In genomic region chr3:183907911-183908331, GRCh38 we compare ENCODE assay signal across 11 cellular contexts.
"Had no signal": no experiment of that assay in that cellular context is flagged by ENCODE, and none has a peak within 500 bp of the region (broad histone marks: within the 10 kb centered on the region; RNA-seq: fewer than 3 reads in every experiment).

No MANE protein-coding gene starts in this region.

- H3K9me3 Mint-ChIP-seq: activated naive CD4-positive, alpha-beta T cell treated with anti-CD3 and anti-CD28 coated beads, Interleukin-2, amount 10 ng/mL, durations not matched to agents 7 days and 5 days; activated T-helper 2 cell treated with anti-CD3 and anti-CD28 coated beads, Interferon-gamma antibody, Interleukin-2, Interleukin-4, amounts not matched to agents 10 μg/mL and 5 μg/mL and 100 μg/mL, durations not matched to agents 14 hours and 24 hours and 36 hours; dendritic cell treated with granulocyte-macrophage colony-stimulating factor and Interleukin-4, amounts not matched to agents 40 ng/mL and 50 ng/mL, for 4 days; natural killer cell; stimulated activated memory B cell treated with anti-CD40 and anti-IgM and Interleukin-4, amounts not matched to agents 10 μg/mL and 1 μg/mL and 100 μg/mL, for 72 hours had no signal

- H3K4me3 Mint-ChIP-seq: activated naive CD4-positive, alpha-beta T cell treated with anti-CD3 and anti-CD28 coated beads, Interleukin-2, amount 10 ng/mL, durations not matched to agents 7 days and 5 days; dendritic cell treated with granulocyte-macrophage colony-stimulating factor and Interleukin-4, amounts not matched to agents 40 ng/mL and 50 ng/mL, for 4 days; natural killer cell; stimulated activated memory B cell treated with anti-CD40 and anti-IgM and Interleukin-4, amounts not matched to agents 10 μg/mL and 1 μg/mL and 100 μg/mL, for 72 hours had no signal

- ATAC-seq: natural killer cell; stimulated activated memory B cell treated with anti-CD40 and anti-IgM and Interleukin-4, amounts not matched to agents 10 μg/mL and 1 μg/mL and 100 μg/mL, for 72 hours had no signal

- H3K4me1 Mint-ChIP-seq: activated naive CD4-positive, alpha-beta T cell treated with anti-CD3 and anti-CD28 coated beads, Interleukin-2, amount 10 ng/mL, durations not matched to agents 7 days and 5 days; natural killer cell; stimulated activated memory B cell treated with anti-CD40 and anti-IgM and Interleukin-4, amounts not matched to agents 10 μg/mL and 1 μg/mL and 100 μg/mL, for 72 hours had no signal

- DNase-seq: activated CD4-positive, alpha-beta T cell treated with anti-CD3 and anti-CD28 coated beads for 1 hour; activated CD4-positive, alpha-beta T cell treated with anti-CD3 and anti-CD28 coated beads, Interleukin-2, amount 50 U/mL, for 48 hours; activated naive CD4-positive, alpha-beta T cell treated with anti-CD3 and anti-CD28 coated beads, Interleukin-2, amount 10 ng/mL, durations not matched to agents 7 days and 5 days; effector memory CD4-positive, alpha-beta T cell; mesendoderm; natural killer cell; retina; stimulated activated CD4-positive, alpha-beta T cell treated with anti-CD3 and anti-CD28 coated beads, Interleukin-2, amount 100 ng/mL, for 48 hours had no signal

- H3K36me3 Mint-ChIP-seq: activated naive CD4-positive, alpha-beta T cell treated with anti-CD3 and anti-CD28 coated beads, Interleukin-2, amount 10 ng/mL, durations not matched to agents 7 days and 5 days; natural killer cell; stimulated activated memory B cell treated with anti-CD40 and anti-IgM and Interleukin-4, amounts not matched to agents 10 μg/mL and 1 μg/mL and 100 μg/mL, for 72 hours had no signal

- H3K27ac Mint-ChIP-seq: activated naive CD4-positive, alpha-beta T cell treated with anti-CD3 and anti-CD28 coated beads, Interleukin-2, amount 10 ng/mL, durations not matched to agents 7 days and 5 days; activated T-helper 2 cell treated with anti-CD3 and anti-CD28 coated beads, Interferon-gamma antibody, Interleukin-2, Interleukin-4, amounts not matched to agents 10 μg/mL and 5 μg/mL and 100 μg/mL, durations not matched to agents 14 hours and 24 hours and 36 hours; dendritic cell treated with granulocyte-macrophage colony-stimulating factor and Interleukin-4, amounts not matched to agents 40 ng/mL and 50 ng/mL, for 4 days; natural killer cell; stimulated activated memory B cell treated with anti-CD40 and anti-IgM and Interleukin-4, amounts not matched to agents 10 μg/mL and 1 μg/mL and 100 μg/mL, for 72 hours had no signal
